28 cellular contexts compared by ENCODE assay signal in the genomic region with DNA sequence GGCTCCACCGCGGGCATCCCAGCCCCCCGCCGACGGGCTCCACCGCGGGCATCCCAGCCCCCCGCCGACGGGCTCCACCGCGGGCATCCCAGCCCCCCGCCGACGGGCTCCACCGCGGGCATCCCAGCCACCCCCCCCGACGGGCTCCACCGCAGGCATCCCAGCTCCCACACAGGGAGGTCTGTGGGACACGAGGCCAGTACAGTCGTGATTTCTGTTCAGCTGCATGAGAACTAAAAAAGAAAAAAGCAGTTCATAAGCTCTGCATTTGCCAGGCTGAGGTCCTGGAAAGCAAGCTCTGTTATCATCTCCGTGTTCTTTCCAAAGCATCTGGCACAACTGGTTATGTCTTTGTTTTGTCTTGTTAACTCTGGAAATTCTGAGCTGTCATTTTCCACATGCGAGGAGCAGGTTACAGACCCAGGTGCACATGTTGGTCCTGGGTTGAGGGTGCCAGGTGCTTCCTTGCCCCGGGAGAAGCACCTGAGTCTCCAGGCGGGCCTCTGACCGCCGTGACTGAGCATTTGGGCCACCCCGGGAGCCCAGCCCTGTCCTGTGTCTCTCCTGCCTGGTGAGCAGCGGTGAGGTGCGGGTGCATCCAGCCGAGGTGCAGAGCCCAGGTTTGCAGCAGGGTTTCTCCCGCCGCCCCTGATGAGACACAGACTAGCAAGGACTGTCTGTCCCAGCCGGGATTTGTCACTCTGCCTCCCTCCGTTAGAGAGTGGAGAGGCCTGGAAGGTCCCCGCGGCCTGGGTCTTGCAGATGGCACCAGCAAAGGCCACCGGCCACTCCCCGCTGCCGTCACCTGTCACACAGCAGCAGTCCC. TPM values are rescaled to one million over a fixed set of nuclear protein-coding genes. Genes with fewer than 3 reads are reported as not detected.
A peak's percentile ranks its signal among the peaks of the same experiment; 100 is the strongest.
DNase-seq lines count a peak whose midpoint lies in the region; ATAC-seq and TF ChIP-seq lines count a peak whose summit lies in the region.
"Had no signal": no experiment of that assay in that cellular context is flagged by ENCODE, and none has a peak within 500 bp of the region (broad histone marks: within the 10 kb centered on the region; RNA-seq: fewer than 3 reads in every experiment).

No MANE protein-coding gene starts in this region.

- H3K36me3 Mint-ChIP-seq in T-helper 2 cell treated with Interferon-gamma antibody and Interleukin-4, amounts not matched to agents 5 μg/mL and 100 μg/mL, for 36 hours (ENCODE audit: low read depth) = no peaks in the 10 kb centered on the region
- H3K36me3 Mint-ChIP-seq: activated naive CD8-positive, alpha-beta T cell treated with anti-CD3 and anti-CD28 coated beads for 36 hours; naive thymus-derived CD4-positive, alpha-beta T cell had no signal

- H3K4me1 ChIP-seq in hepatocyte (ENCODE audit: insufficient read depth) = no peaks in the 10 kb centered on the region
- H3K4me1 ChIP-seq: heart left ventricle had no signal

- DNase-seq in G401 (ENCODE audit: low spot score) (peak; percentile 48), SHP77 (lab: John Stamatoyannopoulos, UW) (peak; percentile 71 to 75), hepatocyte (ENCODE audit: low spot score) (peak; percentile 5), NCI-H345 treated with DMSO at 0.1 percent for 48 hours (lab: John Stamatoyannopoulos, UW; ENCODE audit: unreplicated experiment) (no peak)
- DNase-seq in T-helper 2 cell treated with Interferon-gamma antibody and Interleukin-4, amounts not matched to agents 5 μg/mL and 100 μg/mL, for 36 hours (ENCODE audit: low spot score) = no peak
- no peak for DNase-seq in activated CD8-positive, alpha-beta memory T cell treated with anti-CD3 and anti-CD28 coated beads, Interleukin-2, amount 50 U/mL, for 48 hours
- DNase-seq: activated CD4-positive, alpha-beta T cell treated with anti-CD3 and anti-CD28 coated beads for 4 hours; activated effector memory CD4-positive, alpha-beta T cell treated with Interleukin-2 at 50 U/mL for 16 hours; activated naive CD8-positive, alpha-beta T cell treated with anti-CD3 and anti-CD28 coated beads for 36 hours; activated T-cell treated with anti-CD3 and anti-CD28 coated beads for 4 hours; aorta; GDM1; kidney; naive thymus-derived CD4-positive, alpha-beta T cell; NCI-H146; NCI-H524 treated with DMSO at 0.1 percent for 48 hours; stimulated activated CD4-positive, alpha-beta T cell treated with anti-CD3 and anti-CD28 coated beads, Interleukin-2, amount 100 ng/mL, for 48 hours; T1000 had no signal

- H3K4me3 ChIP-seq in hepatocyte = no peak overlapping the region
- H3K4me3 ChIP-seq: cardiac muscle cell, esophagus muscularis mucosa, heart left ventricle, prostate gland had no signal

- no peak overlapping the region for H3K27ac Mint-ChIP-seq in T-helper 2 cell treated with Interferon-gamma antibody and Interleukin-4, amounts not matched to agents 5 μg/mL and 100 μg/mL, for 36 hours
- H3K27ac Mint-ChIP-seq: naive thymus-derived CD4-positive, alpha-beta T cell had no signal

- H2AFZ ChIP-seq in hepatocyte = no peak overlapping the region

- no peak for TF ChIP-seq CTCF in 22Rv1 (IDR thresholded peaks at IDR 0.05)
- no peak for TF ChIP-seq CTCF in hepatocyte (IDR thresholded peaks at IDR 0.05; ENCODE audit: poor library complexity)

- H3K27me3 Mint-ChIP-seq in T-helper 2 cell treated with Interferon-gamma antibody and Interleukin-4, amounts not matched to agents 5 μg/mL and 100 μg/mL, for 36 hours (ENCODE audit: low read depth) = no peaks in the 10 kb centered on the region
- H3K27me3 Mint-ChIP-seq: activated naive CD8-positive, alpha-beta T cell treated with anti-CD3 and anti-CD28 coated beads for 36 hours; naive thymus-derived CD4-positive, alpha-beta T cell had no signal

- no peak overlapping the region for H3K4me3 Mint-ChIP-seq in T-helper 2 cell treated with Interferon-gamma antibody and Interleukin-4, amounts not matched to agents 5 μg/mL and 100 μg/mL, for 36 hours
- H3K4me3 Mint-ChIP-seq: activated naive CD8-positive, alpha-beta T cell treated with anti-CD3 and anti-CD28 coated beads for 36 hours; naive thymus-derived CD4-positive, alpha-beta T cell had no signal

- 90% methylated on average over 21 of the region's 41 CpGs for WGBS in hepatocyte (ENCODE audit: low lambda C conversion rate, missing lambda C conversion rate)

- peaks cover 15% of the 10 kb centered on the region for H4K20me1 ChIP-seq in hepatocyte (ENCODE audit: insufficient read depth, poor library complexity, severe bottlenecking)

- no peaks in the 10 kb centered on the region for H3K9me2 ChIP-seq in hepatocyte (replicated peaks; ENCODE audit: insufficient read depth)

- H3K79me2 ChIP-seq in hepatocyte = peaks cover 3% of the 10 kb centered on the region

- no peak overlapping the region for H3K4me2 ChIP-seq in hepatocyte

- in situ Hi-C loops in G401 (cut with HindIII; ENCODE audit: low sequenced_read_pairs) = no loop called here

- ATAC-seq in GM21447 (IDR thresholded peaks at IDR 0.05; ENCODE audit: unreplicated experiment) = no peak
- ATAC-seq: heart left ventricle; naive thymus-derived CD4-positive, alpha-beta T cell; sciatic nerve had no signal

- H3K27ac ChIP-seq in 22Rv1 = peak overlapping the region; percentile 63; the same call in 1 of the 2 replicates
- H3K27ac ChIP-seq in hepatocyte = no peak overlapping the region
- H3K27ac ChIP-seq: cardiac muscle cell, foreskin keratinocyte, heart left ventricle, prostate gland, VCaP had no signal

- H3K4me1 Mint-ChIP-seq in T-helper 2 cell treated with Interferon-gamma antibody and Interleukin-4, amounts not matched to agents 5 μg/mL and 100 μg/mL, for 36 hours (ENCODE audit: low read depth) = no peaks in the 10 kb centered on the region
- H3K4me1 Mint-ChIP-seq: activated naive CD8-positive, alpha-beta T cell treated with anti-CD3 and anti-CD28 coated beads for 36 hours had no signal

- no peaks in the 10 kb centered on the region for H3K27me3 ChIP-seq in hepatocyte
- H3K27me3 ChIP-seq: cardiac muscle cell, esophagus muscularis mucosa, heart left ventricle had no signal

- no peaks in the 10 kb centered on the region for H3K9me3 Mint-ChIP-seq in T-helper 2 cell treated with Interferon-gamma antibody and Interleukin-4, amounts not matched to agents 5 μg/mL and 100 μg/mL, for 36 hours
- H3K9me3 Mint-ChIP-seq: activated naive CD8-positive, alpha-beta T cell treated with anti-CD3 and anti-CD28 coated beads for 36 hours; naive thymus-derived CD4-positive, alpha-beta T cell had no signal

- H3K36me3 ChIP-seq in hepatocyte (replicated peaks; ENCODE audit: insufficient read depth, low read depth) = no peaks in the 10 kb centered on the region
- H3K36me3 ChIP-seq: cardiac muscle cell, prostate gland had no signal

- H3K9me3 ChIP-seq in hepatocyte (ENCODE audit: low read depth) = no peaks in the 10 kb centered on the region
- H3K9me3 ChIP-seq: esophagus muscularis mucosa, heart left ventricle, prostate gland had no signal

RNA-seq across cellular contexts. Expression of a gene that starts 9.9 kb away (rescaled TPM):
- 44.6 and 64.4 TPM in 2 replicates for total RNA-seq in G401 (2014; rRNA removed; shearing (Covaris generic))
- 0.24 and 0.43 TPM in 2 replicates for total RNA-seq in hepatocyte
- polyA plus RNA-seq in hepatocyte = 0.88 and 2.1 TPM in 2 replicates
- polyA plus RNA-seq: BJ; naive thymus-derived CD4-positive, alpha-beta T cell had no signal

RNA-seq across cellular contexts. Expression of a gene that starts 15.2 kb away (rescaled TPM):
- total RNA-seq in G401 (2014; rRNA removed; shearing (Covaris generic)) = 119 and 161 TPM in 2 replicates
- 75.4 and 77.9 TPM in 2 replicates for total RNA-seq in hepatocyte
- 151 and 155 TPM in 2 replicates for polyA plus RNA-seq in hepatocyte

RNA-seq across cellular contexts. Expression of a gene that starts 20.7 kb away (rescaled TPM):
- 65.4 and 108 TPM in 2 replicates for total RNA-seq in G401 (2014; rRNA removed; shearing (Covaris generic))
- total RNA-seq in hepatocyte = 43.0 and 61.4 TPM in 2 replicates
- polyA plus RNA-seq in hepatocyte = 95.2 and 100 TPM in 2 replicates

RNA-seq across cellular contexts. Expression of a gene that starts 28.3 kb away (rescaled TPM):
- total RNA-seq in G401 (2014; rRNA removed; shearing (Covaris generic)) = 25.0 and 39.8 TPM in 2 replicates
- total RNA-seq in hepatocyte = 6.4 and 14.4 TPM in 2 replicates
- polyA plus RNA-seq in hepatocyte = 25.1 and 30.3 TPM in 2 replicates

RNA-seq across cellular contexts. Expression of a gene that starts 31.0 kb away (rescaled TPM):
- 28.6 and 32.2 TPM in 2 replicates for total RNA-seq in G401 (2014; rRNA removed; shearing (Covaris generic))
- 28.4 and 30.2 TPM in 2 replicates for total RNA-seq in hepatocyte
- polyA plus RNA-seq in hepatocyte = 30.8 and 32.7 TPM in 2 replicates

Comparison
In these comparisons a context has a peak if more than half of its experiments do, and no peak if none do; other contexts are left out.
1. DNase-seq: peak in G401 (single experiment), SHP77 (2 of 2) and hepatocyte (single experiment); none in T-helper 2 cell treated with Interferon-gamma antibody and Interleukin-4, amounts not matched to agents 5 μg/mL and 100 μg/mL, for 36 hours (single experiment), activated CD8-positive, alpha-beta memory T cell treated with anti-CD3 and anti-CD28 coated beads, Interleukin-2, amount 50 U/mL, for 48 hours (single experiment) and NCI-H345 treated with DMSO at 0.1 percent for 48 hours (single experiment).
2. RNA of a gene that starts 9.9 kb away (total RNA-seq): 44.6 to 64.4 TPM in G401; 0.24 to 0.43 TPM in hepatocyte; every median in the first group is over 10 times any median in the second.